8 cellular contexts compared by ENCODE assay signal in genomic region chr20:4633379-4633778, GRCh38.
"Had no signal": no experiment of that assay in that cellular context is flagged by ENCODE, and none has a peak within 500 bp of the region (broad histone marks: within the 10 kb centered on the region; RNA-seq: fewer than 3 reads in every experiment).

No MANE protein-coding gene starts in this region.

- ATAC-seq: activated naive CD8-positive, alpha-beta T cell treated with anti-CD3 and anti-CD28 coated beads, Interleukin-2, amount 50 U/mL, for 24 hours; gastroesophageal sphincter; WTC11 had no signal

- H3K36me3 ChIP-seq: gastroesophageal sphincter, left lung, pancreas, tibial artery had no signal

- H3K9me3 ChIP-seq: gastroesophageal sphincter, left lung, pancreas, tibial artery had no signal

- DNase-seq: activated CD4-positive, alpha-beta T cell treated with anti-CD3 and anti-CD28 coated beads, Interleukin-2, amount 10 ng/mL, durations not matched to agents 24 days and 14 days; activated naive CD4-positive, alpha-beta T cell treated with Interleukin-2 at 50 U/mL for 16 hours; activated naive CD8-positive, alpha-beta T cell treated with anti-CD3 and anti-CD28 coated beads, Interleukin-2, amount 50 U/mL, for 24 hours; left lung; pancreas; tibial artery had no signal

- H3K27me3 ChIP-seq: gastroesophageal sphincter, left lung, pancreas had no signal

- H3K27ac ChIP-seq: gastroesophageal sphincter, pancreas, tibial artery had no signal

- H3K4me3 ChIP-seq: gastroesophageal sphincter, left lung, pancreas, tibial artery had no signal

- H3K4me1 ChIP-seq: gastroesophageal sphincter, pancreas, tibial artery had no signal
